In the genomic region with DNA sequence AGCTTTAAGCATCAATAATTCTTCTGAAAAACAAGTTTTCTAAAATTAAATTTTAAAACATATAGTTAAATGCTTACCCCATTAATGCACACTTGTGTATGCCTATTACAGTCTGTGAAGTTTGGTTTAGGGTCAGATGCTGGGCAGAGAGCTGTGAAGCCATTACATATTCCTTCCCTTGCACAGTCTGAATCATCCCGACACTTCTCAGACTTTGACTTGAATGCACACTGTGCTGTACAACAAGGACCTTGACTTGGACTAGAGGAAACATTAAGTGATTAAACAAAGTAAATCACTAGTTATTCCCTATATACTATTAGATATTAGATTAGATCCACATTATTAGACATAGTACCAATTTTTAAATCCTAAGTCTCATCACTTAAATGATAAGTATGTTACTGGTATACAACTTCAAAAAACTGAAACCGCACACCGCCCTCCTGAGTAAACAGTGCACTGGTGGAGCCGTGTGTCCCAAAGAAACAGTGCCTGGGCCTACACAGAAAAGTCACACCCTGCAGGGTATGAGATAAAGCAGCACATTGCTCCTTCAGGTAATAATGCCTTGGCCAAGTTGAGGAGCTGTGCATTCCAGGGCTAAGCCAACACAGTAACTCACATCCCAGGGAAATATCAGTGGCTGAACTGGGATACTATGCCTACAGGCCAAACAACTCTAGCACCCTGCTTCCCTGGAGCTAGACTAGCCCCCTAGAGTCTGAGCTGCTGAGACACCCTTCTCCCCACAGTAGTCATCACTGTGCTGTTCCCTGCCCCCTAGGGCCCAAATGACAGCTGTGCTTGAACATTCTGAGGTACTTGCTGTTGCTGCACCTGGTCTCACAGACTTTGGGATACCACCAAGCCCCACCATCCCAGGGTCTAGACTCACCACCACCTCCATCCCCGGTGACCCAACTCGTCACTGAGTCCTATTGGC, we compare ENCODE assay signal across 20 cellular contexts.
DNase-seq lines count a peak whose midpoint lies in the region; ATAC-seq and TF ChIP-seq lines count a peak whose summit lies in the region.
"Had no signal": no experiment of that assay in that cellular context is flagged by ENCODE, and none has a peak within 500 bp of the region (broad histone marks: within the 10 kb centered on the region; RNA-seq: fewer than 3 reads in every experiment).

No MANE protein-coding gene starts in this region.

- no peak overlapping the region for H3K4me3 ChIP-seq in CD4-positive, CD25-positive, alpha-beta regulatory T cell (ENCODE audit: low read depth, low read length)
- no peak overlapping the region for H3K4me3 ChIP-seq in OCI-LY3 (ENCODE audit: low read length)
- no peak overlapping the region for H3K4me3 ChIP-seq in epithelial cell of proximal tubule (ENCODE audit: low read depth, low read length)
- H3K4me3 ChIP-seq: SJSA1, tibial nerve had no signal

- H3K4me2 ChIP-seq in OCI-LY3 (ENCODE audit: low read length) = peak overlapping the region; percentile 5; the same call in 1 of the 2 replicates

- no peak overlapping the region for H3K27ac ChIP-seq in CD4-positive, CD25-positive, alpha-beta regulatory T cell (ENCODE audit: insufficient read depth, low read length, poor library complexity, severe bottlenecking)
- H3K27ac ChIP-seq in OCI-LY3 (ENCODE audit: low read length) = no peak overlapping the region
- H3K27ac ChIP-seq: neutrophil, SJSA1, tibial nerve had no signal

- H3K4me1 Mint-ChIP-seq in CD4-positive, CD25-positive, alpha-beta regulatory T cell = peaks cover 40 to 71% (median 47%) of the 10 kb centered on the region in 4 donors
- H3K4me1 Mint-ChIP-seq in natural killer cell = peaks cover 70 to 75% of the 10 kb centered on the region in 2 donors

- ATAC-seq in CD4-positive, CD25-positive, alpha-beta regulatory T cell (ENCODE audit: low read depth in 2 of 2) = no peak
- ATAC-seq in natural killer cell = peak in 2 of 3 donors; percentile 35 to 38
- no peak for ATAC-seq in GM19452 (IDR thresholded peaks at IDR 0.05; ENCODE audit: unreplicated experiment)
- ATAC-seq: activated naive CD8-positive, alpha-beta T cell treated with anti-CD3 and anti-CD28 coated beads, Interleukin-2, amount 50 U/mL, for 24 hours had no signal

- H3K36me3 ChIP-seq in CD4-positive, CD25-positive, alpha-beta regulatory T cell (ENCODE audit: control insufficient read depth, insufficient read depth, low read length) = peaks cover 29% of the 10 kb centered on the region
- H3K36me3 ChIP-seq in OCI-LY3 (replicated peaks; ENCODE audit: low read depth, low read length) = peaks cover 20% of the 10 kb centered on the region

- no peak overlapping the region for H3K4me3 Mint-ChIP-seq in CD4-positive, CD25-positive, alpha-beta regulatory T cell
- peak overlapping the region; percentile 8 for H3K4me3 Mint-ChIP-seq in natural killer cell
- H3K4me3 Mint-ChIP-seq: activated naive CD8-positive, alpha-beta T cell treated with anti-CD3 and anti-CD28 coated beads, Interleukin-2, amount 50 U/mL, for 24 hours had no signal

- H3K9me3 Mint-ChIP-seq in CD4-positive, CD25-positive, alpha-beta regulatory T cell = peaks cover 0 to 14% (median 5%) of the 10 kb centered on the region in 7 donors
- peaks cover 0 to 3% of the 10 kb centered on the region in 2 donors for H3K9me3 Mint-ChIP-seq in natural killer cell

- H2AFZ ChIP-seq in OCI-LY3 (ENCODE audit: low read depth, low read length) = no peak overlapping the region

- no peak for DNase-seq in CD4-positive, CD25-positive, alpha-beta regulatory T cell
- DNase-seq in epithelial cell of proximal tubule (ENCODE audit: low read depth) (no peak), natural killer cell (no peak), NCI-H2029 treated with DMSO at 0.1 percent for 48 hours (lab: John Stamatoyannopoulos, UW) (no peak), NCI-H748 treated with DMSO at 0.1 percent for 48 hours (lab: John Stamatoyannopoulos, UW) (no peak)
- DNase-seq in stimulated activated naive CD4-positive, alpha-beta T cell (lab: John Stamatoyannopoulos, UW) = no peak
- DNase-seq: activated CD4-positive, CD25-positive, alpha-beta regulatory T cell; activated naive CD8-positive, alpha-beta T cell treated with anti-CD3 and anti-CD28 coated beads, Interleukin-2, amount 50 U/mL, for 24 hours; H7; KBM-7; NCI-H2081; NCI-H524; stimulated activated CD4-positive, alpha-beta T cell treated with anti-CD3 and anti-CD28 coated beads, Interleukin-12 subunit alpha, Interleukin-12 subunit beta, amount 100 ng/mL, for 4 hours; T-helper 2 cell had no signal

- H3K27me3 Mint-ChIP-seq in CD4-positive, CD25-positive, alpha-beta regulatory T cell = no peaks in the 10 kb centered on the region
- no peaks in the 10 kb centered on the region for H3K27me3 Mint-ChIP-seq in natural killer cell (ENCODE audit: low read depth in 2 of 2)
- H3K27me3 Mint-ChIP-seq: activated naive CD8-positive, alpha-beta T cell treated with anti-CD3 and anti-CD28 coated beads, Interleukin-2, amount 50 U/mL, for 24 hours had no signal

- H3K9me3 ChIP-seq in CD4-positive, CD25-positive, alpha-beta regulatory T cell (ENCODE audit: control insufficient read depth in 2 of 2, low read length in 2 of 2) = peaks cover 5 to 9% of the 10 kb centered on the region in 2 experiments
- peaks cover 6% of the 10 kb centered on the region; the same call in 1 of the 2 replicates for H3K9me3 ChIP-seq in OCI-LY3 (ENCODE audit: insufficient read depth, low read length)
- H3K9me3 ChIP-seq: neutrophil had no signal

- no peaks in the 10 kb centered on the region for H3K27me3 ChIP-seq in CD4-positive, CD25-positive, alpha-beta regulatory T cell (ENCODE audit: control insufficient read depth, insufficient read depth, low read length)
- no peaks in the 10 kb centered on the region for H3K27me3 ChIP-seq in OCI-LY3 (ENCODE audit: low read depth, low read length)
- H3K27me3 ChIP-seq: neutrophil, SJSA1, tibial nerve had no signal

- peaks cover 13% of the 10 kb centered on the region for H3K79me2 ChIP-seq in OCI-LY3 (ENCODE audit: low read length)

- H4K20me1 ChIP-seq in OCI-LY3 (ENCODE audit: insufficient read depth, low read length) = peaks cover 9% of the 10 kb centered on the region; the same call in 1 of the 2 replicates

- no peak overlapping the region for H3K9ac ChIP-seq in OCI-LY3 (ENCODE audit: low read length)

- TF ChIP-seq CTCF in OCI-LY3 (IDR thresholded peaks at IDR 0.05; ENCODE audit: low read depth, low read length) (no peak), epithelial cell of proximal tubule (conservative IDR thresholded peaks at IDR 0.05; ENCODE audit: low read depth, low read length) (peak; percentile 5), natural killer cell (IDR thresholded peaks at IDR 0.05) (no peak)

- H3K36me3 Mint-ChIP-seq in CD4-positive, CD25-positive, alpha-beta regulatory T cell = peaks cover 66% of the 10 kb centered on the region
- peaks cover 23% of the 10 kb centered on the region for H3K36me3 Mint-ChIP-seq in natural killer cell

- intact Hi-C loops in natural killer cell (cut with micrococcal nuclease) = loop anchor here (5.0 kb wide), 2 partner anchors 60 to 300 kb away; no protein-coding TSS in a partner anchor

- H3K27ac Mint-ChIP-seq in CD4-positive, CD25-positive, alpha-beta regulatory T cell = peak overlapping the region in 2 of 3 donors; percentile 12 to 85
- peak overlapping the region; percentile 83 to 84 for H3K27ac Mint-ChIP-seq in natural killer cell
- H3K27ac Mint-ChIP-seq: activated naive CD8-positive, alpha-beta T cell treated with anti-CD3 and anti-CD28 coated beads, Interleukin-2, amount 50 U/mL, for 24 hours; activated T-helper 2 cell treated with anti-CD3 and anti-CD28 coated beads, Interferon-gamma antibody, Interleukin-2, Interleukin-4, amounts not matched to agents 10 μg/mL and 5 μg/mL and 100 μg/mL, durations not matched to agents 14 hours and 24 hours and 36 hours had no signal

- peaks cover 21% of the 10 kb centered on the region for H3K4me1 ChIP-seq in CD4-positive, CD25-positive, alpha-beta regulatory T cell (ENCODE audit: control insufficient read depth, insufficient read depth, low read length, poor library complexity, severe bottlenecking)
- peaks cover 34% of the 10 kb centered on the region for H3K4me1 ChIP-seq in OCI-LY3 (ENCODE audit: low read length)
- H3K4me1 ChIP-seq: tibial nerve had no signal

Comparison
In these comparisons a context has a peak if more than half of its experiments do, and no peak if none do; other contexts are left out.
1. ATAC-seq: peak in natural killer cell (2 of 3); none in CD4-positive, CD25-positive, alpha-beta regulatory T cell (0 of 2) and GM19452 (single experiment).